ENCODE assay signal across 26 cellular contexts in genomic region chr10:2358586-2358985, GRCh38.
"Had no signal": no experiment of that assay in that cellular context is flagged by ENCODE, and none has a peak within 500 bp of the region (broad histone marks: within the 10 kb centered on the region; RNA-seq: fewer than 3 reads in every experiment).

No MANE protein-coding gene starts in this region.

- H3K27ac ChIP-seq: colonic mucosa, epithelial cell of prostate, esophagus squamous epithelium, gastrocnemius medialis, heart right ventricle, left lung had no signal

- ATAC-seq: effector memory CD8-positive, alpha-beta T cell; esophagus mucosa; gastrocnemius medialis; heart right ventricle; left cardiac atrium; left lung; left ventricle myocardium superior had no signal

- H3K9me3 ChIP-seq: colonic mucosa, esophagus squamous epithelium, gastrocnemius medialis, heart right ventricle had no signal

- H3K36me3 Mint-ChIP-seq: memory B cell had no signal

- H3K4me1 Mint-ChIP-seq: endodermal cell, memory B cell had no signal

- H3K4me3 ChIP-seq: colonic mucosa, esophagus squamous epithelium, gastrocnemius medialis, heart right ventricle, left lung, lung had no signal

- H3K27me3 ChIP-seq: colonic mucosa, esophagus squamous epithelium, gastrocnemius medialis, left lung had no signal

- H3K27ac Mint-ChIP-seq: dendritic cell treated with granulocyte-macrophage colony-stimulating factor and Interleukin-4, amounts not matched to agents 40 ng/mL and 50 ng/mL, for 4 days; effector memory CD8-positive, alpha-beta T cell; endodermal cell; memory B cell had no signal

- H3K36me3 ChIP-seq: colonic mucosa, esophagus squamous epithelium, gastrocnemius medialis, heart right ventricle, left lung had no signal

- H3K4me3 Mint-ChIP-seq: dendritic cell treated with granulocyte-macrophage colony-stimulating factor and Interleukin-4, amounts not matched to agents 40 ng/mL and 50 ng/mL, for 4 days; effector memory CD8-positive, alpha-beta T cell; endodermal cell; memory B cell had no signal

- H3K27me3 Mint-ChIP-seq: dendritic cell treated with granulocyte-macrophage colony-stimulating factor and Interleukin-4, amounts not matched to agents 40 ng/mL and 50 ng/mL, for 4 days; effector memory CD8-positive, alpha-beta T cell had no signal

- DNase-seq: cerebellar nuclear complex; colonic mucosa; cortex of kidney; effector CD8-positive, alpha-beta T cell; effector memory CD8-positive, alpha-beta T cell; endodermal cell; erythroblast; esophagus squamous epithelium; foreskin fibroblast; foreskin melanocyte; gastrocnemius medialis; glutamatergic neuron; head of caudate nucleus; heart right ventricle; hippocampal formation; left cardiac atrium; left lung; left ventricle myocardium superior; mammary epithelial cell; mesendoderm; midbrain had no signal

- H3K4me1 ChIP-seq: colonic mucosa, esophagus squamous epithelium, gastrocnemius medialis, heart right ventricle, left lung had no signal

- H3K9me3 Mint-ChIP-seq: endodermal cell, memory B cell had no signal
